In genomic region chr11:92224394-92225205, GRCh38 we compare ENCODE assay signal across 9 cellular contexts. TPM values are rescaled to one million over a fixed set of nuclear protein-coding genes. Genes with fewer than 3 reads are reported as not detected.
DNase-seq lines count a peak whose midpoint lies in the region; ATAC-seq and TF ChIP-seq lines count a peak whose summit lies in the region.
"Had no signal": no experiment of that assay in that cellular context is flagged by ENCODE, and none has a peak within 500 bp of the region (broad histone marks: within the 10 kb centered on the region; RNA-seq: fewer than 3 reads in every experiment).

Gene FAT3 (plus strand): TSS chr11:92224818. CDS start chr11:92352113, 127,295 bp downstream.

- peaks cover 0 to 30% of the 10 kb centered on the region in 2 experiments; a peak in 2 of 4 replicates for H3K4me1 ChIP-seq in SK-N-SH (ENCODE audit: control insufficient read depth in 1 of 2, insufficient read depth in 2 of 2, low read depth in 1 of 2, low read length in 1 of 2)
- peaks cover 3% of the 10 kb centered on the region for H3K4me1 ChIP-seq in rectal smooth muscle tissue (ENCODE audit: control insufficient read depth, insufficient read depth, low read length)

- DNase-seq in HFF-Myc (ENCODE audit: extremely low read depth, low read depth) = no peak
- DNase-seq in SK-N-SH = peak; percentile 83
- DNase-seq in left cardiac atrium = peak; percentile 22
- no peak for DNase-seq in GM19240 (ENCODE audit: insufficient read length, low spot score)
- DNase-seq in HuH-7.5 (ENCODE audit: low spot score) = no peak
- DNase-seq: naive B cell had no signal

- H3K4me3 ChIP-seq in HFF-Myc (replicated peaks; ENCODE audit: low read depth, low read length) (peak within 1 kb of the TSS; percentile 22), SK-N-SH (ENCODE audit: low read depth in 2 of 2, low read length in 1 of 2) (peak within 1 kb of the TSS; percentile 53 to 89), rectal smooth muscle tissue (ENCODE audit: low read length) (peak within 1 kb of the TSS; percentile 53)

- H3K9me2 ChIP-seq in SK-N-SH = no peaks in the 10 kb centered on the region

- peaks cover 28% of the 10 kb centered on the region; the same call in 1 of the 2 replicates for H3K79me2 ChIP-seq in SK-N-SH (ENCODE audit: insufficient read depth)

- TF ChIP-seq CTCF in HFF-Myc (IDR thresholded peaks at IDR 0.05; ENCODE audit: low read depth, low read length, missing control alignments) = no peak
- no peak for TF ChIP-seq CTCF in SK-N-SH (IDR thresholded peaks at IDR 0.05)

- no peak for TF ChIP-seq EP300 in SK-N-SH (IDR thresholded peaks at IDR 0.05; ENCODE audit: borderline replicate concordance in 1 of 2, low read depth in 1 of 2, low read length in 1 of 2)

- H3K27me3 ChIP-seq in SK-N-SH (ENCODE audit: insufficient read depth) (no peaks in the 10 kb centered on the region; the same call in 1 of the 2 replicates), rectal smooth muscle tissue (ENCODE audit: control insufficient read depth, insufficient read depth, low read length) (peaks cover 15% of the 10 kb centered on the region)

- peak within 1 kb of the TSS; percentile 73; the same call in 1 of the 2 replicates for H3K9ac ChIP-seq in SK-N-SH
- no peak within 1 kb of the TSS for H3K9ac ChIP-seq in rectal smooth muscle tissue (ENCODE audit: low read length)

- peak; percentile 84 to 85 for ATAC-seq in left cardiac atrium
- no peak for ATAC-seq in GM19455 (IDR thresholded peaks at IDR 0.05; ENCODE audit: unreplicated experiment)

- H3K36me3 ChIP-seq in SK-N-SH (replicated peaks in 1 of 2; ENCODE audit: control insufficient read depth in 1 of 2, insufficient read depth in 2 of 2, low read length in 1 of 2) (no peaks in the 10 kb centered on the region), rectal smooth muscle tissue (ENCODE audit: control insufficient read depth, insufficient read depth, low read length) (no peaks in the 10 kb centered on the region)

- no peaks in the 10 kb centered on the region for H4K20me1 ChIP-seq in SK-N-SH (ENCODE audit: insufficient read depth)

- 0 out of 2 replicates have a peak, but pooled peaks cover 7% of the 10 kb centered on the region for H3K9me3 ChIP-seq in SK-N-SH

- peak within 1 kb of the TSS; percentile 93 for H2AFZ ChIP-seq in SK-N-SH (ENCODE audit: low read depth)

- POLR2A ChIA-PET in SK-N-SH (lab: Yijun Ruan, JAX) = no interaction called here

- TF ChIP-seq RAD21 in SK-N-SH (IDR thresholded peaks at IDR 0.05; ENCODE audit: low read length) = no peak

- H3K4me2 ChIP-seq in SK-N-SH = peak within 1 kb of the TSS; percentile 94

- H3F3A ChIP-seq in SK-N-SH (replicated peaks; ENCODE audit: insufficient read depth) = peaks cover 13% of the 10 kb centered on the region

- intact Hi-C loops in left cardiac atrium (cut with DNase I) = no loop called here

- 4% methylated on average over 10 of the region's 90 CpGs for WGBS in SK-N-SH (ENCODE audit: low lambda C conversion rate)

- peak within 1 kb of the TSS in 1 of 2 experiments; percentile 60; a peak in 2 of 4 replicates for H3K27ac ChIP-seq in SK-N-SH (ENCODE audit: low read depth in 2 of 2, low read length in 1 of 2)
- H3K27ac ChIP-seq in rectal smooth muscle tissue (ENCODE audit: low read depth, low read length) = no peak within 1 kb of the TSS

- CTCF ChIA-PET in SK-N-SH (lab: Yijun Ruan, JAX) = interaction anchor here (1.1 to 1.2 kb wide), 2 partner anchors 9 to 13 kb away, joined by 3 read pairs; no protein-coding TSS in a partner anchor

TF ChIP-seq in SK-N-SH, 30 proteins besides CTCF, POLR2A, EP300 and RAD21:
- TF ChIP-seq RXRA (IDR thresholded peaks at IDR 0.05; ENCODE audit: borderline replicate concordance, low read depth) (no peak), ZBTB33 (IDR thresholded peaks at IDR 0.05; ENCODE audit: borderline replicate concordance, low read depth) (no peak), CHD2 (IDR thresholded peaks at IDR 0.05; ENCODE audit: low read length, partially characterized antibody) (no peak), TEAD4 (IDR thresholded peaks at IDR 0.05; ENCODE audit: borderline replicate concordance, insufficient read depth) (no peak), TCF12 (IDR thresholded peaks at IDR 0.05) (no peak), PBX3 (IDR thresholded peaks at IDR 0.05) (no peak), USF2 (IDR thresholded peaks at IDR 0.05; ENCODE audit: borderline replicate concordance, low read depth, low read length) (no peak)

RNA-seq across cellular contexts. Expression of gene FAT3, which starts in this region (rescaled TPM):
- polyA plus RNA-seq in SK-N-SH (2012; rRNA removed) = 0.76 and 0.87 TPM in 2 replicates
- 0.53 and 0.72 TPM in 2 replicates for polyA plus RNA-seq in SK-N-SH (2012; cell fraction: cytosol; rRNA removed)
- polyA plus RNA-seq in SK-N-SH (2012; cell fraction: nucleus; rRNA removed) = 0.53 and 1.3 TPM in 2 replicates
- total RNA-seq in left cardiac atrium = under 1 TPM; 0.77 to 0.92 TPM
- total RNA-seq: NCI-H460 had no signal

Comparison
In these comparisons a context has a peak if more than half of its experiments do, and no peak if none do; other contexts are left out.
1. Peak in DNase-seq and ATAC-seq in left cardiac atrium; RNA of the gene not detected or under 1 TPM.